Comparison of ENCODE assay signal across 12 cellular contexts in genomic region chrX:119477812-119478232, GRCh38. TPM values are rescaled to one million over a fixed set of nuclear protein-coding genes. Genes with fewer than 3 reads are reported as not detected.
A peak's percentile ranks its signal among the peaks of the same experiment; 100 is the strongest.
DNase-seq lines count a peak whose midpoint lies in the region; ATAC-seq and TF ChIP-seq lines count a peak whose summit lies in the region.
"Had no signal": no experiment of that assay in that cellular context is flagged by ENCODE, and none has a peak within 500 bp of the region (broad histone marks: within the 10 kb centered on the region; RNA-seq: fewer than 3 reads in every experiment).

No MANE protein-coding gene starts in this region.

- H3K36me3 ChIP-seq in Peyer's patch = no peaks in the 10 kb centered on the region
- no peaks in the 10 kb centered on the region for H3K36me3 ChIP-seq in heart left ventricle
- no peaks in the 10 kb centered on the region for H3K36me3 ChIP-seq in skeletal muscle tissue (ENCODE audit: control insufficient read depth in 3 of 3, insufficient read depth in 3 of 3, low read length in 3 of 3)
- H3K36me3 ChIP-seq: thoracic aorta had no signal

- TF ChIP-seq CTCF in GM20000 (IDR thresholded peaks at IDR 0.05; ENCODE audit: extremely low read depth, missing control alignments) (no peak), Peyer's patch (IDR thresholded peaks at IDR 0.05) (no peak), heart left ventricle (IDR thresholded peaks at IDR 0.05) (no peak)

- H3K4me3 ChIP-seq in Peyer's patch (no peak overlapping the region), heart left ventricle (peak overlapping the region in 4 of 12 donors; percentile 6 to 18 (median 16)), skeletal muscle tissue (ENCODE audit: low read length in 3 of 3) (no peak overlapping the region)
- H3K4me3 ChIP-seq: thoracic aorta had no signal

- H3K9me3 ChIP-seq in Peyer's patch (no peaks in the 10 kb centered on the region), heart left ventricle (no peaks in the 10 kb centered on the region), skeletal muscle tissue (ENCODE audit: control insufficient read depth in 3 of 3, low read length in 3 of 3) (no peaks in the 10 kb centered on the region)
- H3K9me3 ChIP-seq: thoracic aorta had no signal

- peak overlapping the region in 1 of 3 donors; percentile 33 for H3K9ac ChIP-seq in skeletal muscle tissue (ENCODE audit: low read depth in 1 of 3, low read length in 3 of 3)

- peaks cover 0 to 5% (median 0%) of the 10 kb centered on the region in 4 donors for H3K4me1 ChIP-seq in Peyer's patch
- H3K4me1 ChIP-seq in heart left ventricle = peaks cover 0 to 17% (median 4%) of the 10 kb centered on the region in 12 donors
- peaks cover 3 to 12% (median 12%) of the 10 kb centered on the region in 3 donors for H3K4me1 ChIP-seq in skeletal muscle tissue (ENCODE audit: control insufficient read depth in 3 of 3, insufficient read depth in 3 of 3, low read length in 3 of 3)

- H3K36me3 Mint-ChIP-seq in activated naive CD4-positive, alpha-beta T cell treated with anti-CD3 and anti-CD28 coated beads, Interleukin-2, amount 10 ng/mL, durations not matched to agents 7 days and 5 days = no peaks in the 10 kb centered on the region

- H3K27ac ChIP-seq in Peyer's patch (peak overlapping the region in 3 of 4 donors; percentile 42 to 81 (median 75)), heart left ventricle (peak overlapping the region in 8 of 12 donors; percentile 5 to 64 (median 27)), skeletal muscle tissue (ENCODE audit: low read depth, low read length) (peak overlapping the region; percentile 50)
- H3K27ac ChIP-seq: thoracic aorta had no signal

- DNase-seq in GM20000 (ENCODE audit: low spot score) (peak; percentile 4), Peyer's patch (peak in 1 of 3 donors; percentile 74), heart left ventricle (peak in 1 of 5 donors; percentile 8), ecto neural progenitor cell (ENCODE audit: low spot score) (no peak), NCI-H1694 treated with DMSO at 0.1 percent for 48 hours (lab: John Stamatoyannopoulos, UW) (no peak)
- DNase-seq in activated naive CD4-positive, alpha-beta T cell treated with anti-CD3 and anti-CD28 coated beads, Interleukin-2, amount 10 ng/mL, durations not matched to agents 7 days and 5 days = no peak
- DNase-seq: activated effector memory CD4-positive, alpha-beta T cell treated with Interleukin-2 at 50 U/mL for 16 hours; foreskin melanocyte; SW 1271 had no signal

- intact Hi-C loops in heart left ventricle (cut with DNase I) = no loop called here

- H3K27me3 ChIP-seq in Peyer's patch (no peaks in the 10 kb centered on the region), heart left ventricle (peaks cover 0 to 4% (median 0%) of the 10 kb centered on the region in 9 donors), skeletal muscle tissue (ENCODE audit: control insufficient read depth in 3 of 3, insufficient read depth in 3 of 3, low read length in 3 of 3) (no peaks in the 10 kb centered on the region)

- H3K4me1 Mint-ChIP-seq in activated naive CD4-positive, alpha-beta T cell treated with anti-CD3 and anti-CD28 coated beads, Interleukin-2, amount 10 ng/mL, durations not matched to agents 7 days and 5 days = peaks cover 6% of the 10 kb centered on the region

- ATAC-seq in heart left ventricle = peak in 3 of 4 donors; percentile 24 to 54 (median 45)
- ATAC-seq in HG03378 (IDR thresholded peaks at IDR 0.05; ENCODE audit: unreplicated experiment) = no peak

- WGBS in heart left ventricle, 4 donors = 32 to 46% (median 35%) methylated on average over 3 of the region's 3 CpGs

- H3K4me3 Mint-ChIP-seq in activated naive CD4-positive, alpha-beta T cell treated with anti-CD3 and anti-CD28 coated beads, Interleukin-2, amount 10 ng/mL, durations not matched to agents 7 days and 5 days = no peak overlapping the region

- no peaks in the 10 kb centered on the region for H3K9me3 Mint-ChIP-seq in activated naive CD4-positive, alpha-beta T cell treated with anti-CD3 and anti-CD28 coated beads, Interleukin-2, amount 10 ng/mL, durations not matched to agents 7 days and 5 days

- H3K27me3 Mint-ChIP-seq in activated naive CD4-positive, alpha-beta T cell treated with anti-CD3 and anti-CD28 coated beads, Interleukin-2, amount 10 ng/mL, durations not matched to agents 7 days and 5 days = peaks cover 11% of the 10 kb centered on the region

- CTCF ChIA-PET in activated naive CD4-positive, alpha-beta T cell treated with anti-CD3 and anti-CD28 coated beads, Interleukin-2, amount 10 ng/mL, durations not matched to agents 7 days and 5 days (lab: Charles Lee) = interaction anchor here (1.4 kb wide), 1 partner anchor 9 kb away, joined by 6 read pairs; no protein-coding TSS in a partner anchor

- TF ChIP-seq POLR2A in Peyer's patch (IDR thresholded peaks at IDR 0.05) (no peak), heart left ventricle (IDR thresholded peaks at IDR 0.05) (no peak)

- H3K27ac Mint-ChIP-seq in activated naive CD4-positive, alpha-beta T cell treated with anti-CD3 and anti-CD28 coated beads, Interleukin-2, amount 10 ng/mL, durations not matched to agents 7 days and 5 days = no peak overlapping the region

RNA-seq across cellular contexts. Expression of gene SLC25A5, which starts 9.6 kb away (rescaled TPM):
- 1,000 to 10,000 TPM in 1 of 4 donors, 100 to 1,000 TPM in 3; 366 to 1,287 (median 800) TPM for total RNA-seq in Peyer's patch
- total RNA-seq in heart left ventricle = 100 to 1,000 TPM; 127 to 288 (median 176) TPM
- 100 to 1,000 TPM in 1 of 2 donors, 10 to 100 TPM in 1; 48.7 to 590 TPM for polyA plus RNA-seq in heart left ventricle
- total RNA-seq in skeletal muscle tissue = 118 TPM
